In the genomic region with DNA sequence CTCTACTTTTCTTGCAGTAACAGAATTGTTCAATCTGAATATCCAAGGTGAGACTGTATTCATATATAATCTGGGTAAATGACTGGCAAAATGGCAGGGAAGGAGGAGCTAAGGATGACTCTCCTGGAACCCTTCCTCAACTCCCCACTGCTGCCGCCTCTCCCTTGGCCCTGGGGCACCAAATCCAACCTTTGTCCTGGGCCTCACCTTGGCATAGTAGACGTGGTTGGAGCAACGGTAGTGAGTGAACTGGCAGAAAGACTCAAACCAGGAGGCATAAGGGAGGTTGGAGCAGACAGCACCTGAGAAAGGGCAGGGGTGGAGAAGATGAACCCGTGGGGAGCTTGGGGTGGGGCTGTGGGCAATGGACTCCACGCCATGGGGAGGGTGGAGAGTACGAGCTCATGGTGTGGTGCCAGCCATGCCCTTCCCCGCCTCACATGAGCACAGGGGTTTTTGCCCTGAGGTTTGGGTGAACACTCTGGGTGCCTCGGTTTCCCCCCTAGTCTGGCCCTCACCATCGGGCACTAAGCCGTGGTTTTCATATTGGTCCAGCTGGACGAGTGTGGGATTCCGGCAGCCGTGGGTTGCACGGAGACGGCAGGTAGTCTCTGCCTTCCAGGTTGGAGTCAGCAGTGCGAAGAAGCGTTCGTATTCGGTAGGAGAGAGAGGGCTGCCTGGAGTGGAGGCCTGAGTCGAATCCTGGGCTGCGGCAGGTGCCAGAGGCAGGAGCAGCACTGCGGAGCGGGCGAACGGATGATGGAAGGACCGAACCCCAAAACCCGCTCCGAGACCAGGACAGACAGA, we compare ENCODE assay signal across 12 cellular contexts. TPM values are rescaled to one million over a fixed set of nuclear protein-coding genes. Genes with fewer than 3 reads are reported as not detected.
DNase-seq lines count a peak whose midpoint lies in the region; ATAC-seq and TF ChIP-seq lines count a peak whose summit lies in the region.
"Had no signal": no experiment of that assay in that cellular context is flagged by ENCODE, and none has a peak within 500 bp of the region (broad histone marks: within the 10 kb centered on the region; RNA-seq: fewer than 3 reads in every experiment).

No MANE protein-coding gene starts in this region.

- H3K27ac ChIP-seq in coronary artery = peak overlapping the region in 1 of 2 donors; percentile 46
- peak overlapping the region in 1 of 2 donors; percentile 62 for H3K27ac ChIP-seq in tibial artery
- H3K27ac ChIP-seq: C4-2B, GM23248, PC-9 had no signal

- H3K36me3 Mint-ChIP-seq in activated T-cell treated with anti-CD3 and anti-CD28 coated beads, Interleukin-2, amount 50 U/mL, for 4 hours (ENCODE audit: insufficient read depth) = peaks cover 22% of the 10 kb centered on the region
- peaks cover 14% of the 10 kb centered on the region for H3K36me3 Mint-ChIP-seq in memory B cell

- peak overlapping the region; percentile 67 for H3K4me3 ChIP-seq in coronary artery
- peak overlapping the region; percentile 46 to 53 for H3K4me3 ChIP-seq in tibial artery
- H3K4me3 ChIP-seq: PC-9 had no signal

- no peaks in the 10 kb centered on the region for H3K27me3 Mint-ChIP-seq in activated T-cell treated with anti-CD3 and anti-CD28 coated beads, Interleukin-2, amount 50 U/mL, for 4 hours (ENCODE audit: low read depth)
- H3K27me3 Mint-ChIP-seq in memory B cell = no peaks in the 10 kb centered on the region

- intact Hi-C loops in tibial artery (cut with DNase I; ENCODE audit: low total_unique reads) = no loop called here

- no peak for TF ChIP-seq CTCF in coronary artery (IDR thresholded peaks at IDR 0.05)
- TF ChIP-seq CTCF in tibial artery (IDR thresholded peaks at IDR 0.05) = no peak

- H3K4me1 Mint-ChIP-seq in activated T-cell treated with anti-CD3 and anti-CD28 coated beads, Interleukin-2, amount 50 U/mL, for 4 hours (ENCODE audit: low read depth) = peaks cover 14% of the 10 kb centered on the region
- H3K4me1 Mint-ChIP-seq in memory B cell = peaks cover 30% of the 10 kb centered on the region

- DNase-seq in activated T-cell treated with anti-CD3 and anti-CD28 coated beads, Interleukin-2, amount 50 U/mL, for 4 hours = no peak
- DNase-seq in activated T-cell treated with anti-CD3 and anti-CD28 coated beads, Interleukin-2, amount 50 U/mL, for 48 hours = no peak
- no peak for DNase-seq in coronary artery (ENCODE audit: low spot score)
- no peak for DNase-seq in memory B cell (ENCODE audit: low spot score in 2 of 2)
- DNase-seq in tibial artery = no peak
- no peak for DNase-seq in medulla oblongata (ENCODE audit: extremely low spot score)
- DNase-seq: amniotic stem cell, PC-9 had no signal

- ATAC-seq in activated T-cell treated with anti-CD3 and anti-CD28 coated beads, Interleukin-2, amount 50 U/mL, for 4 hours = no peak
- peak; percentile 16 for ATAC-seq in memory B cell (ENCODE audit: low read depth)
- ATAC-seq in HG03135 (IDR thresholded peaks at IDR 0.05; ENCODE audit: unreplicated experiment) = no peak
- ATAC-seq in GM21381 (IDR thresholded peaks at IDR 0.05; ENCODE audit: unreplicated experiment) = no peak

- H3K4me1 ChIP-seq in tibial artery = peaks cover 0 to 14% (median 5%) of the 10 kb centered on the region in 4 donors

- H3K36me3 ChIP-seq in tibial artery = peaks cover 28 to 37% (median 28%) of the 10 kb centered on the region in 3 donors

- H3K9me3 Mint-ChIP-seq in activated T-cell treated with anti-CD3 and anti-CD28 coated beads, Interleukin-2, amount 50 U/mL, for 4 hours = peaks cover 18% of the 10 kb centered on the region
- no peaks in the 10 kb centered on the region for H3K9me3 Mint-ChIP-seq in memory B cell

- no peaks in the 10 kb centered on the region for H3K9me3 ChIP-seq in tibial artery

- no peaks in the 10 kb centered on the region for H3K27me3 ChIP-seq in tibial artery

- H3K27ac Mint-ChIP-seq in memory B cell = peak overlapping the region; percentile 83

- peak overlapping the region; percentile 65 for H3K4me3 Mint-ChIP-seq in activated T-cell treated with anti-CD3 and anti-CD28 coated beads, Interleukin-2, amount 50 U/mL, for 4 hours
- peak overlapping the region; percentile 94 for H3K4me3 Mint-ChIP-seq in memory B cell

RNA-seq across cellular contexts. Expression of a gene that starts 0.8 kb away (rescaled TPM):
- 1 to 10 TPM in 1 of 3 donors, under 1 TPM in 2; 0.65 to 1.3 (median 0.71) TPM for total RNA-seq in activated T-cell treated with anti-CD3 and anti-CD28 coated beads, Interleukin-2, amount 50 U/mL, for 4 hours
- total RNA-seq: GM23248 had no signal

RNA-seq across cellular contexts. Expression of a gene that starts 10.7 kb away (rescaled TPM):
- 1 to 10 TPM; 3.8 to 5.5 (median 5.1) TPM for total RNA-seq in activated T-cell treated with anti-CD3 and anti-CD28 coated beads, Interleukin-2, amount 50 U/mL, for 4 hours
- total RNA-seq: GM23248 had no signal

RNA-seq across cellular contexts. Expression of a gene that starts 16.4 kb away (rescaled TPM):
- total RNA-seq in activated T-cell treated with anti-CD3 and anti-CD28 coated beads, Interleukin-2, amount 50 U/mL, for 4 hours = 1 to 10 TPM; 5.9 to 7.5 (median 6.9) TPM

RNA-seq across cellular contexts. Expression of a gene that starts 39.3 kb away (rescaled TPM):
- total RNA-seq in activated T-cell treated with anti-CD3 and anti-CD28 coated beads, Interleukin-2, amount 50 U/mL, for 4 hours = 100 to 1,000 TPM; 311 to 336 (median 332) TPM

RNA-seq across cellular contexts. Expression of a gene that starts 42.7 kb away (rescaled TPM):
- total RNA-seq in activated T-cell treated with anti-CD3 and anti-CD28 coated beads, Interleukin-2, amount 50 U/mL, for 4 hours = 10 to 100 TPM; 59.7 to 70.2 (median 63.3) TPM
